In genomic region chr12:62813031-62813829, GRCh38 we compare ENCODE assay signal across 8 cellular contexts.
DNase-seq lines count a peak whose midpoint lies in the region; ATAC-seq, FAIRE-seq and TF ChIP-seq lines count a peak whose summit lies in the region.

No MANE protein-coding gene starts in this region.

- H3K27ac Mint-ChIP-seq in neural crest cell (ENCODE audit: unreplicated experiment), result no peak overlapping the region

- no peaks in the 10 kb centered on the region for H3K4me1 Mint-ChIP-seq in neural crest cell

- H3K36me3 ChIP-seq in upper lobe of left lung, result no peaks in the 10 kb centered on the region

- no peak for DNase-seq in D721Med (ENCODE audit: insufficient read length, low spot score)
- peak; percentile 59 for DNase-seq in NCI-H187 treated with DMSO at 0.1 percent for 48 hours (lab: John Stamatoyannopoulos, UW)
- peak; percentile 27 for DNase-seq in activated T-cell treated with anti-CD3 and anti-CD28 coated beads, Interleukin-2, amount 50 U/mL, for 1 hour
- DNase-seq in fibroblast of pulmonary artery (ENCODE audit: low read depth), result peak; percentile 81
- DNase-seq in neural crest cell (ENCODE audit: low read depth, low spot score), result peak; percentile 60
- peak in 1 of 2 donors; percentile 75 for DNase-seq in upper lobe of left lung
- no peak for DNase-seq in HK-2 (ENCODE audit: unreplicated experiment)

- no peaks in the 10 kb centered on the region for H3K9me3 ChIP-seq in upper lobe of left lung

- H3K27ac ChIP-seq in upper lobe of left lung, result no peak overlapping the region

- no peaks in the 10 kb centered on the region for H3K9me3 Mint-ChIP-seq in neural crest cell

- H3K4me3 ChIP-seq in fibroblast of pulmonary artery (replicated peaks; ENCODE audit: low read depth, low read length) (peak overlapping the region; percentile 9), upper lobe of left lung (peak overlapping the region in 1 of 4 donors; percentile 11)

- FAIRE-seq in D721Med (lab: Jason Lieb, UNC), result no peak

- TF ChIP-seq CTCF in D721Med (IDR thresholded peaks at IDR 0.05; ENCODE audit: insufficient read depth, missing control alignments) (peak; percentile 84), fibroblast of pulmonary artery (IDR thresholded peaks at IDR 0.05; ENCODE audit: low read length, missing control alignments) (peak; percentile 83), neural crest cell (conservative IDR thresholded peaks at IDR 0.05) (peak; percentile 78), upper lobe of left lung (IDR thresholded peaks at IDR 0.05) (peak in 5 of 6 experiments; percentile 42 to 58 (median 52))

- no peak for TF ChIP-seq POLR2A in upper lobe of left lung (IDR thresholded peaks at IDR 0.05)

- WGBS in upper lobe of left lung, 2 donors, result 7 to 12% methylated on average over 18 of the region's 18 CpGs

- ATAC-seq in GM21515 (IDR thresholded peaks at IDR 0.05; ENCODE audit: unreplicated experiment) (peak; percentile 56), upper lobe of left lung (ENCODE audit: low FRiP score in 2 of 2) (peak; percentile 66 to 87)

- H3K4me3 Mint-ChIP-seq in neural crest cell, result no peak overlapping the region

- H3K4me1 ChIP-seq in upper lobe of left lung, result peaks cover 0 to 7% (median 3%) of the 10 kb centered on the region in 4 donors

- H3K36me3 Mint-ChIP-seq in neural crest cell (ENCODE audit: low read depth), result no peaks in the 10 kb centered on the region

- no peak for TF ChIP-seq EP300 in upper lobe of left lung (IDR thresholded peaks at IDR 0.05)

- no peaks in the 10 kb centered on the region for H3K27me3 ChIP-seq in upper lobe of left lung

- H3K27me3 Mint-ChIP-seq in neural crest cell (ENCODE audit: low read depth), result peaks cover 15% of the 10 kb centered on the region

Comparison
In these comparisons a context has a peak if more than half of its experiments do, and no peak if none do; other contexts are left out.
1. DNase-seq: peak in NCI-H187 treated with DMSO at 0.1 percent for 48 hours (single experiment), activated T-cell treated with anti-CD3 and anti-CD28 coated beads, Interleukin-2, amount 50 U/mL, for 1 hour (single experiment), fibroblast of pulmonary artery (single experiment) and neural crest cell (single experiment); none in D721Med (single experiment) and HK-2 (single experiment).
2. Peak in every context shown above with its lines, with median percentiles within 50 percentile points of each other: CTCF ChIP-seq.